In genomic region chr5:132219289-132219970, GRCh38 we compare ENCODE assay signal across 24 cellular contexts.
"Had no signal": no experiment of that assay in that cellular context is flagged by ENCODE, and none has a peak within 500 bp of the region (broad histone marks: within the 10 kb centered on the region; RNA-seq: fewer than 3 reads in every experiment).

No MANE protein-coding gene starts in this region.

- H3K9me3 ChIP-seq: adrenal gland, esophagus muscularis mucosa, left lung, neutrophil, tibial nerve had no signal

- DNase-seq: activated CD4-positive, alpha-beta T cell treated with anti-CD3 and anti-CD28 coated beads for 4 hours; activated CD4-positive, alpha-beta T cell treated with anti-CD3 and anti-CD28 coated beads, Interleukin-2, amount 50 U/mL, for 4 hours; activated effector memory CD4-positive, alpha-beta T cell treated with Interleukin-2 at 50 U/mL for 16 hours; activated naive CD4-positive, alpha-beta T cell treated with Interleukin-2 at 50 U/mL for 16 hours; activated T-cell treated with anti-CD3 and anti-CD28 coated beads for 4 hours; endodermal cell; kidney glomerular epithelial cell; left lung; naive B cell; nephron progenitor cell; stimulated activated CD4-positive, alpha-beta T cell treated with anti-CD3 and anti-CD28 coated beads, Interleukin-12 subunit alpha, Interleukin-12 subunit beta, amount 100 ng/mL, for 4 hours; stimulated activated CD4-positive, alpha-beta T cell treated with anti-CD3 and anti-CD28 coated beads, Interleukin-4, amount 100 ng/mL, for 4 hours; stimulated activated CD8-positive, alpha-beta memory T cell treated with anti-CD3 and anti-CD28 coated beads, Interleukin-4, amount 100 ng/mL, for 48 hours; stimulated activated naive CD8-positive, alpha-beta T cell treated with anti-CD3 and anti-CD28 coated beads, Interleukin-15, amount 100 ng/mL, for 72 hours; SW 1271; T-helper 9 cell had no signal

- H3K27ac ChIP-seq: adrenal gland, cardiac muscle cell, foreskin keratinocyte, left lung, neutrophil, VCaP had no signal

- H3K4me3 ChIP-seq: adrenal gland, cardiac muscle cell, esophagus muscularis mucosa, left lung, tibial nerve had no signal

- H3K36me3 ChIP-seq: cardiac muscle cell, neutrophil had no signal

- ATAC-seq: left lung; stimulated activated memory B cell treated with anti-CD40 and anti-IgM and Interleukin-4, amounts not matched to agents 10 μg/mL and 1 μg/mL and 100 μg/mL, for 72 hours; stimulated activated naive CD8-positive, alpha-beta T cell treated with anti-CD3 and anti-CD28 coated beads, Interleukin-15, amount 100 ng/mL, for 72 hours had no signal

- H3K27me3 ChIP-seq: adrenal gland, cardiac muscle cell, esophagus muscularis mucosa, foreskin keratinocyte, left lung, neutrophil, tibial nerve had no signal
